In genomic region chr5:177477701-177478477, GRCh38 we compare ENCODE assay signal across 7 cellular contexts. TPM values are rescaled to one million over a fixed set of nuclear protein-coding genes. Genes with fewer than 3 reads are reported as not detected.
DNase-seq lines count a peak whose midpoint lies in the region; ATAC-seq and TF ChIP-seq lines count a peak whose summit lies in the region.
"Had no signal": no experiment of that assay in that cellular context is flagged by ENCODE, and none has a peak within 500 bp of the region (broad histone marks: within the 10 kb centered on the region; RNA-seq: fewer than 3 reads in every experiment).

No MANE protein-coding gene starts in this region.

- intact Hi-C loops in CD8-positive, alpha-beta T cell (cut with DNase I, micrococcal nuclease), result no loop called here

- DNase-seq in CD8-positive, alpha-beta T cell, result no peak
- no peak for DNase-seq in activated CD8-positive, alpha-beta T cell treated with anti-CD3 and anti-CD28 coated beads, Interleukin-2, amount 10 ng/mL, durations not matched to agents 7 days and 5 days
- no peak for DNase-seq in NCI-H510A treated with DMSO at 0.1 percent for 48 hours (lab: John Stamatoyannopoulos, UW)
- DNase-seq in iPS-NIHi11 (ENCODE audit: low spot score), result no peak
- DNase-seq: NCI-H1105 treated with DMSO at 0.1 percent for 48 hours had no signal

- no peaks in the 10 kb centered on the region for H3K36me3 ChIP-seq in CD8-positive, alpha-beta T cell (ENCODE audit: insufficient read depth, low read length)

- H3K4me3 Mint-ChIP-seq in CD8-positive, alpha-beta T cell, result no peak overlapping the region
- H3K4me3 Mint-ChIP-seq in activated CD8-positive, alpha-beta T cell treated with anti-CD3 and anti-CD28 coated beads, Interleukin-2, amount 10 ng/mL, durations not matched to agents 7 days and 5 days, result no peak overlapping the region
- peak overlapping the region; percentile 32 to 58 (median 47) for H3K4me3 Mint-ChIP-seq in nephron

- H3K4me3 ChIP-seq in CD8-positive, alpha-beta T cell (ENCODE audit: low read depth, low read length), result no peak overlapping the region

- POLR2A ChIA-PET in CD8-positive, alpha-beta T cell (lab: Charles Lee), result interaction anchor here (0.9 kb wide), 1 partner anchor 28 kb away, joined by 3 read pairs; no protein-coding TSS in a partner anchor
- POLR2A ChIA-PET in activated CD8-positive, alpha-beta T cell treated with anti-CD3 and anti-CD28 coated beads, Interleukin-2, amount 10 ng/mL, durations not matched to agents 7 days and 5 days (lab: Charles Lee), result interaction anchor here (0.9 to 3.5 kb wide), 6 partner anchors 16 to 165 kb away, joined by 3 to 12 read pairs (median 4); partner anchors contain the start of gene PDLIM7

- peaks cover 37% of the 10 kb centered on the region for H3K4me1 ChIP-seq in CD8-positive, alpha-beta T cell (ENCODE audit: insufficient read depth, low read length)

- TF ChIP-seq CTCF in CD8-positive, alpha-beta T cell (IDR thresholded peaks at IDR 0.05), result no peak
- TF ChIP-seq CTCF in nephron (IDR thresholded peaks at IDR 0.05; ENCODE audit: unreplicated experiment in 3 of 3), result no peak

- no peak overlapping the region for H3K27ac ChIP-seq in CD8-positive, alpha-beta T cell (ENCODE audit: low read depth, low read length)

- ATAC-seq in CD8-positive, alpha-beta T cell, result no peak
- ATAC-seq in activated CD8-positive, alpha-beta T cell treated with anti-CD3 and anti-CD28 coated beads, Interleukin-2, amount 10 ng/mL, durations not matched to agents 7 days and 5 days, result no peak
- ATAC-seq in HG02981 (IDR thresholded peaks at IDR 0.05; ENCODE audit: unreplicated experiment), result no peak

- peaks cover 48% of the 10 kb centered on the region for H3K4me1 Mint-ChIP-seq in CD8-positive, alpha-beta T cell (ENCODE audit: low read depth)
- peaks cover 62% of the 10 kb centered on the region for H3K4me1 Mint-ChIP-seq in activated CD8-positive, alpha-beta T cell treated with anti-CD3 and anti-CD28 coated beads, Interleukin-2, amount 10 ng/mL, durations not matched to agents 7 days and 5 days (ENCODE audit: low read depth)
- H3K4me1 Mint-ChIP-seq in nephron, result peaks cover 50% of the 10 kb centered on the region

- H3K9me3 Mint-ChIP-seq in CD8-positive, alpha-beta T cell, result no peaks in the 10 kb centered on the region
- H3K9me3 Mint-ChIP-seq in activated CD8-positive, alpha-beta T cell treated with anti-CD3 and anti-CD28 coated beads, Interleukin-2, amount 10 ng/mL, durations not matched to agents 7 days and 5 days (ENCODE audit: insufficient read depth), result no peaks in the 10 kb centered on the region
- H3K9me3 Mint-ChIP-seq in nephron, result no peaks in the 10 kb centered on the region

- H3K27ac Mint-ChIP-seq in CD8-positive, alpha-beta T cell, result peak overlapping the region; percentile 64
- peak overlapping the region; percentile 92 for H3K27ac Mint-ChIP-seq in activated CD8-positive, alpha-beta T cell treated with anti-CD3 and anti-CD28 coated beads, Interleukin-2, amount 10 ng/mL, durations not matched to agents 7 days and 5 days
- H3K27ac Mint-ChIP-seq in nephron, result peak overlapping the region; percentile 44 to 98 (median 90)

- H3K27me3 Mint-ChIP-seq in CD8-positive, alpha-beta T cell (ENCODE audit: low read depth), result no peaks in the 10 kb centered on the region
- H3K27me3 Mint-ChIP-seq in activated CD8-positive, alpha-beta T cell treated with anti-CD3 and anti-CD28 coated beads, Interleukin-2, amount 10 ng/mL, durations not matched to agents 7 days and 5 days (ENCODE audit: low read depth), result peaks cover 4% of the 10 kb centered on the region
- H3K27me3 Mint-ChIP-seq in nephron (ENCODE audit: low read depth), result peaks cover 3% of the 10 kb centered on the region

- no peaks in the 10 kb centered on the region for H3K27me3 ChIP-seq in CD8-positive, alpha-beta T cell (ENCODE audit: insufficient read depth, low read length)

- CTCF ChIA-PET in CD8-positive, alpha-beta T cell (lab: Charles Lee), result interaction anchor here (0.9 to 6.6 kb wide), 9 partner anchors 12 to 169 kb away, joined by 3 to 33 read pairs (median 6); partner anchors contain the start of gene PDLIM7
- CTCF ChIA-PET in activated CD8-positive, alpha-beta T cell treated with anti-CD3 and anti-CD28 coated beads, Interleukin-2, amount 10 ng/mL, durations not matched to agents 7 days and 5 days (lab: Charles Lee), result interaction anchor here (0.6 to 4.2 kb wide), 9 partner anchors 13 to 88 kb away, joined by 3 to 21 read pairs (median 5); partner anchors contain the start of gene PDLIM7

- H3K9me3 ChIP-seq in CD8-positive, alpha-beta T cell (ENCODE audit: low read length), result no peaks in the 10 kb centered on the region

- H3K36me3 Mint-ChIP-seq in CD8-positive, alpha-beta T cell, result no peaks in the 10 kb centered on the region
- peaks cover 14% of the 10 kb centered on the region for H3K36me3 Mint-ChIP-seq in activated CD8-positive, alpha-beta T cell treated with anti-CD3 and anti-CD28 coated beads, Interleukin-2, amount 10 ng/mL, durations not matched to agents 7 days and 5 days (ENCODE audit: low read depth)
- peaks cover 10% of the 10 kb centered on the region for H3K36me3 Mint-ChIP-seq in nephron (ENCODE audit: low read depth)

RNA-seq across cellular contexts. Expression of gene DBN1, which starts 4.5 kb away (rescaled TPM):
- total RNA-seq in CD8-positive, alpha-beta T cell, result 10 to 100 TPM; 16.2 to 19.9 TPM
- total RNA-seq in activated CD8-positive, alpha-beta T cell treated with anti-CD3 and anti-CD28 coated beads, Interleukin-2, amount 10 ng/mL, durations not matched to agents 7 days and 5 days, result 100 to 1,000 TPM in 1 of 2 experiments, 10 to 100 TPM in 1; 92.9 to 104 TPM

RNA-seq across cellular contexts. Expression of gene PDLIM7, which starts 19.5 kb away (rescaled TPM):
- total RNA-seq in CD8-positive, alpha-beta T cell, result 1 to 10 TPM; 6.6 to 7.1 TPM
- 10 to 100 TPM; 62.5 to 67.3 TPM for total RNA-seq in activated CD8-positive, alpha-beta T cell treated with anti-CD3 and anti-CD28 coated beads, Interleukin-2, amount 10 ng/mL, durations not matched to agents 7 days and 5 days

RNA-seq across cellular contexts. Expression of gene PRR7, which starts 31.3 kb away (rescaled TPM):
- 10 to 100 TPM; 21.0 TPM for total RNA-seq in CD8-positive, alpha-beta T cell
- 10 to 100 TPM in 1 of 2 experiments, 1 to 10 TPM in 1; 9.8 to 11.6 TPM for total RNA-seq in activated CD8-positive, alpha-beta T cell treated with anti-CD3 and anti-CD28 coated beads, Interleukin-2, amount 10 ng/mL, durations not matched to agents 7 days and 5 days

RNA-seq across cellular contexts. Expression of gene DOK3, which starts 31.7 kb away (rescaled TPM):
- total RNA-seq in CD8-positive, alpha-beta T cell, result 1 to 10 TPM; 1.1 to 1.2 TPM
- 1 to 10 TPM; 7.3 to 7.8 TPM for total RNA-seq in activated CD8-positive, alpha-beta T cell treated with anti-CD3 and anti-CD28 coated beads, Interleukin-2, amount 10 ng/mL, durations not matched to agents 7 days and 5 days

RNA-seq across cellular contexts. Expression of gene DDX41, which starts 38.9 kb away (rescaled TPM):
- 10 to 100 TPM; 66.8 to 71.0 TPM for total RNA-seq in CD8-positive, alpha-beta T cell
- total RNA-seq in activated CD8-positive, alpha-beta T cell treated with anti-CD3 and anti-CD28 coated beads, Interleukin-2, amount 10 ng/mL, durations not matched to agents 7 days and 5 days, result 100 to 1,000 TPM; 135 to 149 TPM

Comparison
In these comparisons a context has a peak if more than half of its experiments do, and no peak if none do; other contexts are left out.
1. H3K4me3 Mint-ChIP-seq: peak in nephron (3 of 3); none in CD8-positive, alpha-beta T cell (single experiment) and activated CD8-positive, alpha-beta T cell treated with anti-CD3 and anti-CD28 coated beads, Interleukin-2, amount 10 ng/mL, durations not matched to agents 7 days and 5 days (single experiment).
2. RNA of gene DBN1, which starts 4.5 kb away (total RNA-seq): 92.9 to 104 TPM in activated CD8-positive, alpha-beta T cell treated with anti-CD3 and anti-CD28 coated beads, Interleukin-2, amount 10 ng/mL, durations not matched to agents 7 days and 5 days; 16.2 to 19.9 TPM in CD8-positive, alpha-beta T cell; every median in the first group is over 4 times any median in the second.
3. RNA of gene PDLIM7, which starts 19.5 kb away (total RNA-seq): 62.5 to 67.3 TPM in activated CD8-positive, alpha-beta T cell treated with anti-CD3 and anti-CD28 coated beads, Interleukin-2, amount 10 ng/mL, durations not matched to agents 7 days and 5 days; 6.6 to 7.1 TPM in CD8-positive, alpha-beta T cell; every median in the first group is over 4 times any median in the second.
4. Peak in every context shown above with its lines, with median percentiles within 50 percentile points of each other: H3K27ac Mint-ChIP-seq.